In the genomic region with DNA sequence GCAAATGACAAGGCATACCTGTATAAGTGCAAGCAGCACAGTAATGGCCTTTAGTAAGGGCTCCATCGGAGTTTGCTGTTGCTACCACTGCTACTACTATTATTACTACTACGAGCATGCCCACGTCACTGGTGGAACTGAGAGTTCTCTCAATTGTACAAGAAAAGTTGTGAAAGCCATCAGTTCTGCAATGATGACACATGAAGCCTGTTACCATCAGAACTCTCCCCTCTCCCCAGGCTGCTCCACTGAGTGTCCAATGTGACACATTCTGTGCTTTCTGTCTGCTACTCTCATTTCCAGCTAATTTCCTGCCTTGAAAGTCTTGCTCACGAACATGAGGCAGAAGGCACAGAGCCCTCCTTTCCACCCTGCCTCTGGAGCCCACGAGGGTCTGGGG, we compare ENCODE assay signal across 16 cellular contexts.
A peak's percentile ranks its signal among the peaks of the same experiment; 100 is the strongest.
DNase-seq lines count a peak whose midpoint lies in the region; ATAC-seq and TF ChIP-seq lines count a peak whose summit lies in the region.
"Had no signal": no experiment of that assay in that cellular context is flagged by ENCODE, and none has a peak within 500 bp of the region (broad histone marks: within the 10 kb centered on the region; RNA-seq: fewer than 3 reads in every experiment).

No MANE protein-coding gene starts in this region.

- no peak overlapping the region for H3K14ac ChIP-seq in neuronal stem cell (ENCODE audit: low read length)

- no peak overlapping the region for H3K27ac Mint-ChIP-seq in activated T-cell treated with anti-CD3 and anti-CD28 coated beads, Interleukin-2, amount 50 U/mL, for 72 hours
- H3K27ac Mint-ChIP-seq in GM23338 = 0 out of 2 replicates have a peak overlapping the region, but pooled peaks have one; percentile 23
- H3K27ac Mint-ChIP-seq: CD4-positive, alpha-beta memory T cell had no signal

- H3K79me2 ChIP-seq in GM23338 (replicated peaks; ENCODE audit: insufficient read depth) = no peaks in the 10 kb centered on the region

- DNase-seq in activated T-cell treated with anti-CD3 and anti-CD28 coated beads, Interleukin-2, amount 50 U/mL, for 72 hours = peak in 1 of 2 donors; percentile 4
- no peak for DNase-seq in activated T-cell treated with anti-CD3 and anti-CD28 coated beads, Interleukin-2, amount 50 U/mL, for 4 hours
- DNase-seq in GM23338 (ENCODE audit: low spot score) (no peak), MV-4-11 (lab: John Stamatoyannopoulos, UW) (peak; percentile 21), neuronal stem cell (ENCODE audit: low spot score) (no peak), midbrain (lab: John Stamatoyannopoulos, UW) (no peak)
- DNase-seq: C1 segment of cervical spinal cord; Calu3; CD4-positive, alpha-beta memory T cell; COR-L47; DMS53; DMS79 treated with DMSO at 0.1 percent for 48 hours; GF-D8; H7; HCEC 1CT had no signal

- H2BK120ac ChIP-seq in neuronal stem cell (ENCODE audit: low read depth, low read length) = no peak overlapping the region

- H2AFZ ChIP-seq in GM23338 (no peak overlapping the region), neuronal stem cell (ENCODE audit: low read length) (no peak overlapping the region)

- H3K27me3 ChIP-seq in GM23338 (ENCODE audit: insufficient read depth) (no peaks in the 10 kb centered on the region), neuronal stem cell (ENCODE audit: control insufficient read depth in 3 of 3, insufficient read depth in 3 of 3, low read depth in 1 of 3, low read length in 3 of 3) (no peaks in the 10 kb centered on the region)

- H3K9me3 ChIP-seq in neuronal stem cell (replicated peaks in 1 of 2; ENCODE audit: control insufficient read depth in 2 of 2, insufficient read depth in 1 of 2, low read depth in 1 of 2, low read length in 2 of 2) = no peaks in the 10 kb centered on the region

- 0 out of 2 replicates have a peak, but pooled peaks cover 7% of the 10 kb centered on the region for H3K4me1 ChIP-seq in GM23338 (ENCODE audit: insufficient read depth)
- no peaks in the 10 kb centered on the region for H3K4me1 ChIP-seq in neuronal stem cell (ENCODE audit: control insufficient read depth in 2 of 2, insufficient read depth in 1 of 2, low read depth in 1 of 2, low read length in 2 of 2)

- H3K27me3 Mint-ChIP-seq in activated T-cell treated with anti-CD3 and anti-CD28 coated beads, Interleukin-2, amount 50 U/mL, for 72 hours (ENCODE audit: low read depth) = no peaks in the 10 kb centered on the region
- H3K27me3 Mint-ChIP-seq in activated T-cell treated with anti-CD3 and anti-CD28 coated beads, Interleukin-2, amount 50 U/mL, for 4 hours (ENCODE audit: low read depth) = no peaks in the 10 kb centered on the region
- peaks cover 4% of the 10 kb centered on the region for H3K27me3 Mint-ChIP-seq in GM23338 (ENCODE audit: insufficient read depth, low read depth, poor library complexity)

- no peaks in the 10 kb centered on the region for H3K36me3 ChIP-seq in GM23338 (ENCODE audit: insufficient read depth)
- no peaks in the 10 kb centered on the region for H3K36me3 ChIP-seq in neuronal stem cell (replicated peaks in 1 of 2; ENCODE audit: control insufficient read depth in 2 of 2, insufficient read depth in 2 of 2, low read length in 2 of 2)

- H4K20me1 ChIP-seq in GM23338 (replicated peaks; ENCODE audit: insufficient read depth) = no peaks in the 10 kb centered on the region

- no peak overlapping the region for H3K23ac ChIP-seq in neuronal stem cell (ENCODE audit: low read depth, low read length, poor library complexity)

- H2AK5ac ChIP-seq in neuronal stem cell (ENCODE audit: low read depth, low read length) = no peak overlapping the region

- peak; percentile 27 to 84 for ATAC-seq in activated T-cell treated with anti-CD3 and anti-CD28 coated beads, Interleukin-2, amount 50 U/mL, for 72 hours (replicated peaks in 1 of 2)
- ATAC-seq in activated T-cell treated with anti-CD3 and anti-CD28 coated beads, Interleukin-2, amount 50 U/mL, for 4 hours = no peak
- ATAC-seq in GM23338 = no peak
- ATAC-seq in HG02623 (IDR thresholded peaks at IDR 0.05; ENCODE audit: unreplicated experiment) = no peak

- no peaks in the 10 kb centered on the region for H3K4me1 Mint-ChIP-seq in activated T-cell treated with anti-CD3 and anti-CD28 coated beads, Interleukin-2, amount 50 U/mL, for 72 hours (ENCODE audit: low read depth)
- no peaks in the 10 kb centered on the region for H3K4me1 Mint-ChIP-seq in activated T-cell treated with anti-CD3 and anti-CD28 coated beads, Interleukin-2, amount 50 U/mL, for 4 hours (ENCODE audit: low read depth)
- peaks cover 12% of the 10 kb centered on the region for H3K4me1 Mint-ChIP-seq in GM23338
- H3K4me1 Mint-ChIP-seq: CD4-positive, alpha-beta memory T cell had no signal

- no peak overlapping the region for H2BK15ac ChIP-seq in neuronal stem cell (ENCODE audit: low read length)

- H4K91ac ChIP-seq in neuronal stem cell (ENCODE audit: low read depth, low read length, poor library complexity) = no peak overlapping the region

- H3K4me3 ChIP-seq in GM23338 = no peak overlapping the region
- H3K4me3 ChIP-seq in neuronal stem cell (ENCODE audit: low read length in 2 of 2) = no peak overlapping the region

- peaks cover 17% of the 10 kb centered on the region for H3K9me2 ChIP-seq in GM23338 (ENCODE audit: insufficient read depth)

- H3F3A ChIP-seq in GM23338 (replicated peaks; ENCODE audit: low read depth) = no peaks in the 10 kb centered on the region

- no peak overlapping the region for H3K4me2 ChIP-seq in GM23338
- no peak overlapping the region for H3K4me2 ChIP-seq in neuronal stem cell (ENCODE audit: insufficient read depth, low read length, poor library complexity, severe bottlenecking)

- no peaks in the 10 kb centered on the region for H3K79me1 ChIP-seq in neuronal stem cell (ENCODE audit: low read depth, low read length)

- no peak overlapping the region for H3K9ac ChIP-seq in neuronal stem cell (ENCODE audit: low read depth, low read length, poor library complexity)

- H2BK12ac ChIP-seq in neuronal stem cell (ENCODE audit: low read length) = no peak overlapping the region

- TF ChIP-seq CTCF in GM23338 (conservative IDR thresholded peaks at IDR 0.05; ENCODE audit: low read depth in 2 of 2) = no peak

- WGBS in neuronal stem cell (ENCODE audit: extremely low coverage in 2 of 2, insufficient read length in 2 of 2, insufficient replicate concordance in 1 of 2), 2 donors = no CpG with 5 or more reads among the region's 5 CpGs

- peaks cover 0 to 4% of the 10 kb centered on the region in 2 donors for H3K9me3 Mint-ChIP-seq in activated T-cell treated with anti-CD3 and anti-CD28 coated beads, Interleukin-2, amount 50 U/mL, for 72 hours
- H3K9me3 Mint-ChIP-seq in activated T-cell treated with anti-CD3 and anti-CD28 coated beads, Interleukin-2, amount 50 U/mL, for 4 hours = no peaks in the 10 kb centered on the region
- H3K9me3 Mint-ChIP-seq in GM23338 = peaks cover 3% of the 10 kb centered on the region; the same call in 1 of the 3 replicates

- H3K27ac ChIP-seq in GM23338 (ENCODE audit: low read depth) (no peak overlapping the region), neuronal stem cell (replicated peaks; ENCODE audit: low read length) (no peak overlapping the region)

- peak overlapping the region; percentile 40 for H3K18ac ChIP-seq in neuronal stem cell (ENCODE audit: low read length)

- no peak overlapping the region for H4K8ac ChIP-seq in neuronal stem cell (ENCODE audit: low read depth, low read length)

- H3K36me3 Mint-ChIP-seq in activated T-cell treated with anti-CD3 and anti-CD28 coated beads, Interleukin-2, amount 50 U/mL, for 72 hours (ENCODE audit: insufficient read depth in 2 of 2) = no peaks in the 10 kb centered on the region
- no peaks in the 10 kb centered on the region for H3K36me3 Mint-ChIP-seq in activated T-cell treated with anti-CD3 and anti-CD28 coated beads, Interleukin-2, amount 50 U/mL, for 4 hours (ENCODE audit: insufficient read depth)
- no peaks in the 10 kb centered on the region for H3K36me3 Mint-ChIP-seq in GM23338 (ENCODE audit: low read depth)
- H3K36me3 Mint-ChIP-seq: CD4-positive, alpha-beta memory T cell had no signal

- H3K4me3 Mint-ChIP-seq in activated T-cell treated with anti-CD3 and anti-CD28 coated beads, Interleukin-2, amount 50 U/mL, for 72 hours = no peak overlapping the region
- H3K4me3 Mint-ChIP-seq in activated T-cell treated with anti-CD3 and anti-CD28 coated beads, Interleukin-2, amount 50 U/mL, for 4 hours = no peak overlapping the region
- H3K4me3 Mint-ChIP-seq in GM23338 = no peak overlapping the region
- H3K4me3 Mint-ChIP-seq: CD4-positive, alpha-beta memory T cell had no signal

- H2BK5ac ChIP-seq in neuronal stem cell (ENCODE audit: low read length) = no peak overlapping the region

- H3K4ac ChIP-seq in neuronal stem cell (ENCODE audit: low read length) = no peak overlapping the region

Comparison
In these comparisons a context has a peak if more than half of its experiments do, and no peak if none do; other contexts are left out.
1. ATAC-seq: peak in activated T-cell treated with anti-CD3 and anti-CD28 coated beads, Interleukin-2, amount 50 U/mL, for 72 hours (2 of 2); none in activated T-cell treated with anti-CD3 and anti-CD28 coated beads, Interleukin-2, amount 50 U/mL, for 4 hours (0 of 2), GM23338 (single experiment) and HG02623 (single experiment).